11 cellular contexts compared by ENCODE assay signal in genomic region chr21:33682992-33683627, GRCh38. TPM values are rescaled to one million over a fixed set of nuclear protein-coding genes. Genes with fewer than 3 reads are reported as not detected.
DNase-seq lines count a peak whose midpoint lies in the region; ATAC-seq, FAIRE-seq and TF ChIP-seq lines count a peak whose summit lies in the region.
"Had no signal": no experiment of that assay in that cellular context is flagged by ENCODE, and none has a peak within 500 bp of the region (broad histone marks: within the 10 kb centered on the region; RNA-seq: fewer than 3 reads in every experiment).

No MANE protein-coding gene starts in this region.

- CTCF ChIA-PET in A549 (lab: Yijun Ruan, JAX) = interaction anchor here (1.0 kb wide), 1 partner anchor 212 kb away, joined by 3 read pairs; no protein-coding TSS in a partner anchor

- H3K4me3 ChIP-seq in A549 (no peak overlapping the region), iPS-18a (ENCODE audit: low read length) (no peak overlapping the region)

- H3K36me3 ChIP-seq in iPS-18a (ENCODE audit: control insufficient read depth, low read depth, low read length) = no peaks in the 10 kb centered on the region

- peak; percentile 77 to 94 for ATAC-seq in A549
- ATAC-seq in HG02571 (IDR thresholded peaks at IDR 0.05; ENCODE audit: unreplicated experiment) = no peak
- no peak for ATAC-seq in GM18861 (IDR thresholded peaks at IDR 0.05; ENCODE audit: unreplicated experiment)

- H3K4me2 ChIP-seq in A549 = peak overlapping the region; percentile 62

- no peak for TF ChIP-seq CTCF in A549 (IDR thresholded peaks at IDR 0.05)

- H3K4me1 ChIP-seq in A549 (peaks cover 61% of the 10 kb centered on the region), iPS-18a (ENCODE audit: control insufficient read depth, low read depth, low read length) (peaks cover 57% of the 10 kb centered on the region)

- 0 out of 5 replicates have a peak, but pooled peaks of 1 of the 2 experiments have one; percentile 37 for TF ChIP-seq EP300 in A549 (IDR thresholded peaks at IDR 0.05)

- TF ChIP-seq POLR2A in A549 (IDR thresholded peaks at IDR 0.05; ENCODE audit: low read length) = no peak

- POLR2A ChIA-PET in A549 (lab: Yijun Ruan, JAX) = interaction anchor here (0.7 kb wide), 1 partner anchor 971 kb away, joined by 3 read pairs; no protein-coding TSS in a partner anchor

- no peaks in the 10 kb centered on the region for H3K9me3 ChIP-seq in A549
- H3K9me3 ChIP-seq in iPS-18a (ENCODE audit: control insufficient read depth, low read depth, low read length) = no peaks in the 10 kb centered on the region

- H3K27me3 ChIP-seq in iPS-18a (ENCODE audit: control insufficient read depth, insufficient read depth, low read length) = no peaks in the 10 kb centered on the region

- DNase-seq in A549 (ENCODE audit: low read depth in 1 of 2, low spot score in 1 of 2) (peak; percentile 3 to 77), HK-2 (ENCODE audit: unreplicated experiment) (peak; percentile 30), amniotic stem cell (lab: John Stamatoyannopoulos, UW) (peak; percentile 28), hypothalamus (lab: John Stamatoyannopoulos, UW) (no peak), HuH-7.5 (ENCODE audit: low spot score) (no peak)
- DNase-seq: activated CD4-positive, alpha-beta memory T cell treated with anti-CD3 and anti-CD28 coated beads, Interleukin-2, amount 10 ng/mL, durations not matched to agents 7 days and 5 days; NCI-H526 treated with DMSO at 0.1 percent for 48 hours had no signal

- no peak overlapping the region for H3K9ac ChIP-seq in iPS-18a (ENCODE audit: low read length)

- peak overlapping the region; percentile 58 to 76; a peak in 5 of 6 replicates for H3K27ac ChIP-seq in A549
- H3K27ac ChIP-seq in iPS-18a (ENCODE audit: low read length) = peak overlapping the region; percentile 65
- H3K27ac ChIP-seq: C4-2B had no signal

- no peak for TF ChIP-seq RAD21 in A549 (conservative IDR thresholded peaks at IDR 0.05 in 1 of 2, IDR thresholded peaks at IDR 0.05 in 1 of 2)

- WGBS in A549 (ENCODE audit: missing lambda C conversion rate) = 25% methylated on average over 4 of the region's 4 CpGs

- no peak for FAIRE-seq in A549 (lab: Jason Lieb, UNC)

TF ChIP-seq in A549, 52 proteins besides CTCF, POLR2A, EP300 and RAD21 (continues in another document):
- TF ChIP-seq TFCP2L1 (CRISPR knock-in tag; IDR thresholded peaks at IDR 0.05) (no peak), POLR2AphosphoS2 (conservative IDR thresholded peaks at IDR 0.05; ENCODE audit: low read length) (no peak), TP53 (CRISPR knock-in tag; IDR thresholded peaks at IDR 0.05) (no peak), SREBF2 (IDR thresholded peaks at IDR 0.05) (no peak), CHD4 (IDR thresholded peaks at IDR 0.05; ENCODE audit: borderline replicate concordance) (no peak), RNF2 (IDR thresholded peaks at IDR 0.05; ENCODE audit: borderline replicate concordance, low read depth) (no peak), HES2 (IDR thresholded peaks at IDR 0.05) (no peak), MAZ (IDR thresholded peaks at IDR 0.05; ENCODE audit: borderline replicate concordance, low read depth, low read length) (no peak), HOXB13 (CRISPR knock-in tag; IDR thresholded peaks at IDR 0.05; ENCODE audit: low read depth) (no peak), CBX8 (IDR thresholded peaks at IDR 0.05) (no peak), NFE2L2 (conservative IDR thresholded peaks at IDR 0.05; ENCODE audit: low read length) (no peak), MYC (IDR thresholded peaks at IDR 0.05; ENCODE audit: borderline replicate concordance, low read length) (no peak), HOXB5 (CRISPR knock-in tag; IDR thresholded peaks at IDR 0.05) (peak; percentile 88), NR3C1 (IDR thresholded peaks at IDR 0.05) (no peak), GATA3 (IDR thresholded peaks at IDR 0.05; ENCODE audit: borderline replicate concordance) (peak; percentile 64; the same call in 1 of the 2 replicates), RCOR1 (IDR thresholded peaks at IDR 0.05; ENCODE audit: low read depth, low read length) (no peak), HEYL (CRISPR knock-in tag; IDR thresholded peaks at IDR 0.05) (no peak), MAFK (IDR thresholded peaks at IDR 0.05; ENCODE audit: partially characterized antibody) (no peak), NPAS2 (CRISPR knock-in tag; IDR thresholded peaks at IDR 0.05; ENCODE audit: borderline replicate concordance) (no peak), ZSCAN20 (CRISPR knock-in tag; IDR thresholded peaks at IDR 0.05) (no peak), FOSB (CRISPR knock-in tag; IDR thresholded peaks at IDR 0.05) (no peak), FOSL2 (IDR thresholded peaks at IDR 0.05) (0 out of 2 replicates have a peak, but pooled peaks have one; percentile 18), FOSL2 (CRISPR knock-in tag; IDR thresholded peaks at IDR 0.05) (peak; percentile 77), FOXS1 (CRISPR knock-in tag; IDR thresholded peaks at IDR 0.05) (no peak), CBX2 (IDR thresholded peaks at IDR 0.05; ENCODE audit: borderline replicate concordance, low read depth) (no peak), RARB (CRISPR knock-in tag; IDR thresholded peaks at IDR 0.05) (no peak), HOXA7 (CRISPR knock-in tag; IDR thresholded peaks at IDR 0.05) (no peak), HDAC2 (IDR thresholded peaks at IDR 0.05) (no peak)
- TF ChIP-seq, protein P1, sequence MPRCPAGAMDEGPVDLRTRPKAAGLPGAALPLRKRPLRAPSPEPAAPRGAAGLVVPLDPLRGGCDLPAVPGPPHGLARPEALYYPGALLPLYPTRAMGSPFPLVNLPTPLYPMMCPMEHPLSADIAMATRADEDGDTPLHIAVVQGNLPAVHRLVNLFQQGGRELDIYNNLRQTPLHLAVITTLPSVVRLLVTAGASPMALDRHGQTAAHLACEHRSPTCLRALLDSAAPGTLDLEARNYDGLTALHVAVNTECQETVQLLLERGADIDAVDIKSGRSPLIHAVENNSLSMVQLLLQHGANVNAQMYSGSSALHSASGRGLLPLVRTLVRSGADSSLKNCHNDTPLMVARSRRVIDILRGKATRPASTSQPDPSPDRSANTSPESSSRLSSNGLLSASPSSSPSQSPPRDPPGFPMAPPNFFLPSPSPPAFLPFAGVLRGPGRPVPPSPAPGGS (IDR thresholded peaks at IDR 0.05) = no peak
- TF ChIP-seq, protein P2, sequence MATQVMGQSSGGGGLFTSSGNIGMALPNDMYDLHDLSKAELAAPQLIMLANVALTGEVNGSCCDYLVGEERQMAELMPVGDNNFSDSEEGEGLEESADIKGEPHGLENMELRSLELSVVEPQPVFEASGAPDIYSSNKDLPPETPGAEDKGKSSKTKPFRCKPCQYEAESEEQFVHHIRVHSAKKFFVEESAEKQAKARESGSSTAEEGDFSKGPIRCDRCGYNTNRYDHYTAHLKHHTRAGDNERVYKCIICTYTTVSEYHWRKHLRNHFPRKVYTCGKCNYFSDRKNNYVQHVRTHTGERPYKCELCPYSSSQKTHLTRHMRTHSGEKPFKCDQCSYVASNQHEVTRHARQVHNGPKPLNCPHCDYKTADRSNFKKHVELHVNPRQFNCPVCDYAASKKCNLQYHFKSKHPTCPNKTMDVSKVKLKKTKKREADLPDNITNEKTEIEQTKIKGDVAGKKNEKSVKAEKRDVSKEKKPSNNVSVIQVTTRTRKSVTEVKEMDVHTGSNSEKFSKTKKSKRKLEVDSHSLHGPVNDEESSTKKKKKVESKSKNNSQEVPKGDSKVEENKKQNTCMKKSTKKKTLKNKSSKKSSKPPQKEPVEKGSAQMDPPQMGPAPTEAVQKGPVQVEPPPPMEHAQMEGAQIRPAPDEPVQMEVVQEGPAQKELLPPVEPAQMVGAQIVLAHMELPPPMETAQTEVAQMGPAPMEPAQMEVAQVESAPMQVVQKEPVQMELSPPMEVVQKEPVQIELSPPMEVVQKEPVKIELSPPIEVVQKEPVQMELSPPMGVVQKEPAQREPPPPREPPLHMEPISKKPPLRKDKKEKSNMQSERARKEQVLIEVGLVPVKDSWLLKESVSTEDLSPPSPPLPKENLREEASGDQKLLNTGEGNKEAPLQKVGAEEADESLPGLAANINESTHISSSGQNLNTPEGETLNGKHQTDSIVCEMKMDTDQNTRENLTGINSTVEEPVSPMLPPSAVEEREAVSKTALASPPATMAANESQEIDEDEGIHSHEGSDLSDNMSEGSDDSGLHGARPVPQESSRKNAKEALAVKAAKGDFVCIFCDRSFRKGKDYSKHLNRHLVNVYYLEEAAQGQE (IDR thresholded peaks at IDR 0.05) = no peak
- TF ChIP-seq, protein P3, sequence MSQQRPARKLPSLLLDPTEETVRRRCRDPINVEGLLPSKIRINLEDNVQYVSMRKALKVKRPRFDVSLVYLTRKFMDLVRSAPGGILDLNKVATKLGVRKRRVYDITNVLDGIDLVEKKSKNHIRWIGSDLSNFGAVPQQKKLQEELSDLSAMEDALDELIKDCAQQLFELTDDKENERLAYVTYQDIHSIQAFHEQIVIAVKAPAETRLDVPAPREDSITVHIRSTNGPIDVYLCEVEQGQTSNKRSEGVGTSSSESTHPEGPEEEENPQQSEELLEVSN (IDR thresholded peaks at IDR 0.05; ENCODE audit: borderline replicate concordance, low read depth) = no peak
- TF ChIP-seq, protein P4, sequence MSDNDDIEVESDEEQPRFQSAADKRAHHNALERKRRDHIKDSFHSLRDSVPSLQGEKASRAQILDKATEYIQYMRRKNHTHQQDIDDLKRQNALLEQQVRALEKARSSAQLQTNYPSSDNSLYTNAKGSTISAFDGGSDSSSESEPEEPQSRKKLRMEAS (IDR thresholded peaks at IDR 0.05) = peak; percentile 55

RNA-seq across cellular contexts. Expression of gene ITSN1, which starts 40.8 kb away (rescaled TPM):
- 23.7 and 24.4 TPM in 2 replicates for polyA plus RNA-seq in A549 (2011; rRNA removed)
- polyA plus RNA-seq in A549 (2012; cell fraction: cytosol; rRNA removed) = 20.2 and 23.8 TPM in 2 replicates
- polyA plus RNA-seq in A549 (2012; cell fraction: nucleus; rRNA removed) = 28.0 and 32.0 TPM in 2 replicates
- 15.2 to 17.0 TPM (median 16.7 TPM) in 3 replicates for polyA plus RNA-seq in A549 (2017; fragmentation: RNase III; extraction: RNeasy Plus Mini Kit Qiagen cat#74134 plus additional on column Dnase treatment)
- 24.1 and 28.0 TPM in 2 replicates for polyA minus RNA-seq in A549 (2011; rRNA and poly(A)+ RNA removed)

RNA-seq across cellular contexts. Expression of gene CRYZL1, which starts 41.6 kb away (rescaled TPM):
- polyA plus RNA-seq in A549 (2011; rRNA removed) (34.3 and 38.9 TPM in 2 replicates), A549 (2017; fragmentation: RNase III; extraction: RNeasy Plus Mini Kit Qiagen cat#74134 plus additional on column Dnase treatment) (15.2 to 17.4 TPM (median 15.6 TPM) in 3 replicates)
- 9.4 and 9.8 TPM in 2 replicates for polyA plus RNA-seq in A549 (2012; cell fraction: cytosol; rRNA removed)
- 7.4 and 8.6 TPM in 2 replicates for polyA plus RNA-seq in A549 (2012; cell fraction: nucleus; rRNA removed)
- 14.4 and 17.5 TPM in 2 replicates for polyA minus RNA-seq in A549 (2011; rRNA and poly(A)+ RNA removed)

Comparison
In these comparisons a context has a peak if more than half of its experiments do, and no peak if none do; other contexts are left out.
1. ATAC-seq: peak in A549 (2 of 2); none in HG02571 (single experiment) and GM18861 (single experiment).
2. DNase-seq: peak in A549 (2 of 2), HK-2 (single experiment) and amniotic stem cell (single experiment); none in hypothalamus (0 of 51) and HuH-7.5 (single experiment).